ENCODE assay signal across 22 cellular contexts in the genomic region with DNA sequence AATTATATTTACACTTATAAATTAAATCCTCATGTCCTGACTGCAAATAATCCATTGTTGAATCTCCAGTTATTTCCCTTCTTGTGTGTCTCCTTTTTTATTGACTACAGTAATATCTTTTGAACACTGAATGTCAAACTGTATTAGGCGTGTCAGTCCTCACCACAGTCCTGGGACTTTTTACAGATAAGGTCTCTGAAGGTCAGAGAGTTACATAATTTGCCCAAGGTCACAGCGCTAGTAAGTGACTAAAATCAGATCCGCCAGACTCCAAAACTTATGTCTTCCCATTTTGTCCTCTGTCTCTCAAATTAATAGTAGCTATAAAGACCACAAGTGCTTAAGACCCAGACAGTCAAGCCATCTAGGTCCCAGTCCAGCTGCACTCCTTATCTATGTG.
A peak's percentile ranks its signal among the peaks of the same experiment; 100 is the strongest.
DNase-seq lines count a peak whose midpoint lies in the region; ATAC-seq, FAIRE-seq and TF ChIP-seq lines count a peak whose summit lies in the region.
"Had no signal": no experiment of that assay in that cellular context is flagged by ENCODE, and none has a peak within 500 bp of the region (broad histone marks: within the 10 kb centered on the region; RNA-seq: fewer than 3 reads in every experiment).

No MANE protein-coding gene starts in this region.

- H2AFZ ChIP-seq in Karpas-422 (ENCODE audit: low read length), result no peak overlapping the region
- H2AFZ ChIP-seq: GM23248 had no signal

- H3K4me3 Mint-ChIP-seq in activated T-helper 2 cell treated with anti-CD3 and anti-CD28 coated beads, Interferon-gamma antibody, Interleukin-2, Interleukin-4, amounts not matched to agents 10 μg/mL and 5 μg/mL and 100 μg/mL, durations not matched to agents 14 hours and 24 hours and 36 hours (ENCODE audit: low read depth), result no peak overlapping the region
- H3K4me3 Mint-ChIP-seq: CD4-positive, CD25-positive, alpha-beta regulatory T cell had no signal

- H3K4me2 ChIP-seq in Karpas-422 (ENCODE audit: low read depth, low read length, poor library complexity, severe bottlenecking), result peak overlapping the region; percentile 10
- H3K4me2 ChIP-seq: BLaER1 had no signal

- TF ChIP-seq CTCF in heart left ventricle (IDR thresholded peaks at IDR 0.05), result no peak

- FAIRE-seq in endometrium (lab: Jason Lieb, UNC), result peak; percentile 88
- FAIRE-seq: D721Med, GM18507, HTR-8/SVneo had no signal

- no peak for TF ChIP-seq POLR2A in heart left ventricle (IDR thresholded peaks at IDR 0.05)

- H3K27me3 ChIP-seq in heart left ventricle (no peaks in the 10 kb centered on the region), Karpas-422 (ENCODE audit: low read length) (no peaks in the 10 kb centered on the region), skeletal muscle tissue (ENCODE audit: control insufficient read depth in 3 of 3, insufficient read depth in 3 of 3, low read length in 3 of 3) (no peaks in the 10 kb centered on the region)
- H3K27me3 ChIP-seq: BLaER1 had no signal

- no peaks in the 10 kb centered on the region for H3K9me3 Mint-ChIP-seq in activated T-helper 2 cell treated with anti-CD3 and anti-CD28 coated beads, Interferon-gamma antibody, Interleukin-2, Interleukin-4, amounts not matched to agents 10 μg/mL and 5 μg/mL and 100 μg/mL, durations not matched to agents 14 hours and 24 hours and 36 hours
- H3K9me3 Mint-ChIP-seq: CD4-positive, CD25-positive, alpha-beta regulatory T cell had no signal

- H3K4me1 ChIP-seq in heart left ventricle (peaks cover 3 to 86% (median 70%) of the 10 kb centered on the region in 12 donors), Karpas-422 (ENCODE audit: low read length) (peaks cover 94% of the 10 kb centered on the region), skeletal muscle tissue (ENCODE audit: control insufficient read depth in 3 of 3, insufficient read depth in 3 of 3, low read length in 3 of 3) (peaks cover 36 to 60% (median 59%) of the 10 kb centered on the region in 3 donors)

- WGBS in heart left ventricle, 4 donors, result 62 to 69% (median 65%) methylated on average over 3 of the region's 3 CpGs

- intact Hi-C loops in heart left ventricle (cut with DNase I), result loop anchor here in 2 of 10 donors (2.0 to 5.0 kb wide), 3 partner anchors 70 to 83 kb away; no protein-coding TSS in a partner anchor
- intact Hi-C loops in cardiac septum (cut with DNase I), result loop anchor here (5.0 kb wide), 1 partner anchor 83 kb away; no protein-coding TSS in a partner anchor
- intact Hi-C loops in activated T-helper 2 cell treated with anti-CD3 and anti-CD28 coated beads, Interferon-gamma antibody, Interleukin-2, Interleukin-4, amounts not matched to agents 10 μg/mL and 5 μg/mL and 100 μg/mL, durations not matched to agents 14 hours and 24 hours and 36 hours (cut with micrococcal nuclease), result no loop called here

- H3K36me3 Mint-ChIP-seq in activated T-helper 2 cell treated with anti-CD3 and anti-CD28 coated beads, Interferon-gamma antibody, Interleukin-2, Interleukin-4, amounts not matched to agents 10 μg/mL and 5 μg/mL and 100 μg/mL, durations not matched to agents 14 hours and 24 hours and 36 hours (ENCODE audit: low read depth), result peaks cover 6% of the 10 kb centered on the region

- no peaks in the 10 kb centered on the region for H3K9me3 ChIP-seq in heart left ventricle
- H3K9me3 ChIP-seq in Karpas-422 (ENCODE audit: low read length), result no peaks in the 10 kb centered on the region
- no peaks in the 10 kb centered on the region for H3K9me3 ChIP-seq in skeletal muscle tissue (ENCODE audit: control insufficient read depth in 3 of 3, low read length in 3 of 3)
- H3K9me3 ChIP-seq: BLaER1 had no signal

- no peaks in the 10 kb centered on the region for H3K27me3 Mint-ChIP-seq in activated T-helper 2 cell treated with anti-CD3 and anti-CD28 coated beads, Interferon-gamma antibody, Interleukin-2, Interleukin-4, amounts not matched to agents 10 μg/mL and 5 μg/mL and 100 μg/mL, durations not matched to agents 14 hours and 24 hours and 36 hours (ENCODE audit: low read depth)
- H3K27me3 Mint-ChIP-seq: CD4-positive, CD25-positive, alpha-beta regulatory T cell had no signal

- H3K4me3 ChIP-seq in heart left ventricle (no peak overlapping the region), Karpas-422 (ENCODE audit: low read length) (no peak overlapping the region), skeletal muscle tissue (ENCODE audit: low read length in 3 of 3) (no peak overlapping the region)
- H3K4me3 ChIP-seq: BLaER1, GM23248 had no signal

- H3K9ac ChIP-seq in Karpas-422 (ENCODE audit: low read length) (peak overlapping the region; percentile 18; the same call in 1 of the 2 replicates), skeletal muscle tissue (ENCODE audit: low read depth in 1 of 3, low read length in 3 of 3) (peak overlapping the region in 1 of 3 donors; percentile 25)
- H3K9ac ChIP-seq: BLaER1, GM23248 had no signal

- peaks cover 74% of the 10 kb centered on the region for H3K79me2 ChIP-seq in Karpas-422 (ENCODE audit: low read length)

- no peaks in the 10 kb centered on the region for H4K20me1 ChIP-seq in Karpas-422 (ENCODE audit: insufficient read depth, low read depth, low read length)
- H4K20me1 ChIP-seq: BLaER1 had no signal

- no peak for ATAC-seq in heart left ventricle
- ATAC-seq in GM18498 (IDR thresholded peaks at IDR 0.05; ENCODE audit: unreplicated experiment), result no peak

- no peak overlapping the region for H3K27ac Mint-ChIP-seq in activated T-helper 2 cell treated with anti-CD3 and anti-CD28 coated beads, Interferon-gamma antibody, Interleukin-2, Interleukin-4, amounts not matched to agents 10 μg/mL and 5 μg/mL and 100 μg/mL, durations not matched to agents 14 hours and 24 hours and 36 hours
- H3K27ac Mint-ChIP-seq: CD4-positive, CD25-positive, alpha-beta regulatory T cell had no signal

- peaks cover 17% of the 10 kb centered on the region for H3K4me1 Mint-ChIP-seq in activated T-helper 2 cell treated with anti-CD3 and anti-CD28 coated beads, Interferon-gamma antibody, Interleukin-2, Interleukin-4, amounts not matched to agents 10 μg/mL and 5 μg/mL and 100 μg/mL, durations not matched to agents 14 hours and 24 hours and 36 hours (ENCODE audit: low read depth)
- H3K4me1 Mint-ChIP-seq: CD4-positive, CD25-positive, alpha-beta regulatory T cell had no signal

- no peak for DNase-seq in heart left ventricle
- DNase-seq in cardiac septum (ENCODE audit: low spot score), result no peak
- DNase-seq in Karpas-422, result no peak
- DNase-seq in activated T-helper 2 cell treated with anti-CD3 and anti-CD28 coated beads, Interferon-gamma antibody, Interleukin-2, Interleukin-4, amounts not matched to agents 10 μg/mL and 5 μg/mL and 100 μg/mL, durations not matched to agents 14 hours and 24 hours and 36 hours (ENCODE audit: low spot score), result no peak
- no peak for DNase-seq in activated CD4-positive, alpha-beta T cell treated with anti-CD3 and anti-CD28 coated beads for 4 hours
- DNase-seq: CD4-positive, CD25-positive, alpha-beta regulatory T cell; GM23248; H7; KG1; MM.1S; NCI-H1694 treated with DMSO at 0.1 percent for 48 hours; NCI-H2081; NCI-H2227 treated with DMSO at 0.1 percent for 48 hours; NCI-H526 treated with DMSO at 0.1 percent for 48 hours; RPMI8226 had no signal

- H3K36me3 ChIP-seq in heart left ventricle, result peaks cover 0 to 7% (median 0%) of the 10 kb centered on the region in 9 donors
- peaks cover 32% of the 10 kb centered on the region for H3K36me3 ChIP-seq in Karpas-422 (ENCODE audit: insufficient read depth, low read length)
- no peaks in the 10 kb centered on the region for H3K36me3 ChIP-seq in skeletal muscle tissue (ENCODE audit: control insufficient read depth in 3 of 3, insufficient read depth in 3 of 3, low read length in 3 of 3)
- H3K36me3 ChIP-seq: BLaER1 had no signal

- H3K27ac ChIP-seq in heart left ventricle, result peak overlapping the region in 7 of 12 donors; percentile 8 to 78 (median 33)
- peak overlapping the region; percentile 98 for H3K27ac ChIP-seq in Karpas-422 (ENCODE audit: low read length)
- peak overlapping the region; percentile 84 for H3K27ac ChIP-seq in skeletal muscle tissue (ENCODE audit: low read depth, low read length)
- H3K27ac ChIP-seq: BLaER1, GM23248 had no signal

- H3K9me2 ChIP-seq in Karpas-422 (replicated peaks; ENCODE audit: insufficient read depth, low read length), result no peaks in the 10 kb centered on the region

Comparison
In these comparisons a context has a peak if more than half of its experiments do, and no peak if none do; other contexts are left out.
1. H3K27ac ChIP-seq: peak in every context shown above with its lines; median percentile 98 in Karpas-422; 84 in skeletal muscle tissue; 33 in heart left ventricle.